Comparison of ENCODE assay signal across 24 cellular contexts in the genomic region with DNA sequence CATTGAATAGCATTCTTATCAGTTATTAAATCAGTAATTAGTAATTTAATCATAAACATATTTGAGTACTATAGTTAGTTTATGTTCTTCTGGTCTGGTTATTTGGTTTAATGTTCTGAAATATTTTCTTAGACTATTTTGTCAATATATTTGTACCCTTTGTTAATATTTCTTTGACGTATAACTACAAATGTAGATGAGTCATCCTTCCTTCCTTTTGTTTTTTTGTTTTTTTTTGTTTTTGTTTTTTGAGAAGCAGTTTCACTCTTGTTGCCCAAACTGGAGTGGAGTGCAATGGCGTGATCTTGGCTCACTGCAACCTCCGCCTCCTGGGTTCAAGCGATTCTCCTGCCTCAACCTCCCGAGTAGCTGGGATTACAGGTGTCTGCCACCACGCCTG. TPM values are rescaled to one million over a fixed set of nuclear protein-coding genes. Genes with fewer than 3 reads are reported as not detected.
A peak's percentile ranks its signal among the peaks of the same experiment; 100 is the strongest.
DNase-seq lines count a peak whose midpoint lies in the region; ATAC-seq, FAIRE-seq and TF ChIP-seq lines count a peak whose summit lies in the region.
"Had no signal": no experiment of that assay in that cellular context is flagged by ENCODE, and none has a peak within 500 bp of the region (broad histone marks: within the 10 kb centered on the region; RNA-seq: fewer than 3 reads in every experiment).

No MANE protein-coding gene starts in this region.

- TF ChIP-seq POLR2A in A549 (IDR thresholded peaks at IDR 0.05; ENCODE audit: low read length) (no peak), ovary (IDR thresholded peaks at IDR 0.05) (no peak)

- POLR2A ChIA-PET in A549 (lab: Yijun Ruan, JAX): no interaction called here
- POLR2A ChIA-PET in CD4-positive, alpha-beta memory T cell (lab: Charles Lee; ENCODE audit: partially characterized antibody): no interaction called here

- CTCF ChIA-PET in A549 (lab: Yijun Ruan, JAX): no interaction called here
- CTCF ChIA-PET in CD4-positive, alpha-beta memory T cell (lab: Charles Lee; ENCODE audit: partially characterized antibody): no interaction called here

- H3K9me3 ChIP-seq in A549 (no peaks in the 10 kb centered on the region), upper lobe of right lung (no peaks in the 10 kb centered on the region), ovary (no peaks in the 10 kb centered on the region)
- no peaks in the 10 kb centered on the region for H3K9me3 ChIP-seq in CD4-positive, alpha-beta memory T cell (ENCODE audit: control insufficient read depth in 1 of 2, low read length in 2 of 2)
- H3K9me3 ChIP-seq: HAP-1, Peyer's patch, SJCRH30 had no signal

- H3K27ac ChIP-seq in A549 (no peak overlapping the region), upper lobe of right lung (no peak overlapping the region), ovary (no peak overlapping the region)
- H3K27ac ChIP-seq in CD4-positive, alpha-beta memory T cell (ENCODE audit: low read depth, low read length): no peak overlapping the region
- H3K27ac ChIP-seq: HL-60, Peyer's patch, SJCRH30 had no signal

- no peaks in the 10 kb centered on the region for H3K9me3 Mint-ChIP-seq in CD4-positive, alpha-beta memory T cell
- H3K9me3 Mint-ChIP-seq in central memory CD8-positive, alpha-beta T cell: no peaks in the 10 kb centered on the region
- H3K9me3 Mint-ChIP-seq: CD8-positive, alpha-beta memory T cell; GM23338 had no signal

- H3K27ac Mint-ChIP-seq in CD4-positive, alpha-beta memory T cell: peak overlapping the region in 5 of 7 donors; percentile 32 to 68 (median 36)
- H3K27ac Mint-ChIP-seq in central memory CD8-positive, alpha-beta T cell (ENCODE audit: low read depth): peak overlapping the region; percentile 32
- H3K27ac Mint-ChIP-seq: GM23338 had no signal

- peaks cover 0 to 5% (median 2%) of the 10 kb centered on the region in 4 donors for H3K4me1 Mint-ChIP-seq in CD4-positive, alpha-beta memory T cell
- no peaks in the 10 kb centered on the region for H3K4me1 Mint-ChIP-seq in central memory CD8-positive, alpha-beta T cell
- H3K4me1 Mint-ChIP-seq: GM23338 had no signal

- no peak overlapping the region for H3K4me3 Mint-ChIP-seq in CD4-positive, alpha-beta memory T cell
- H3K4me3 Mint-ChIP-seq in central memory CD8-positive, alpha-beta T cell: no peak overlapping the region
- H3K4me3 Mint-ChIP-seq: CD8-positive, alpha-beta memory T cell; GM23338 had no signal

- no peak overlapping the region for H3K4me2 ChIP-seq in A549
- H3K4me2 ChIP-seq: GM23338 had no signal

- ATAC-seq in A549 (no peak), upper lobe of right lung (no peak)
- no peak for ATAC-seq in central memory CD8-positive, alpha-beta T cell (replicated peaks; ENCODE audit: extremely low read depth, poor library complexity, severe bottlenecking)
- ATAC-seq: GM23338 had no signal

- no peaks in the 10 kb centered on the region for H3K4me1 ChIP-seq in A549
- H3K4me1 ChIP-seq in CD4-positive, alpha-beta memory T cell (ENCODE audit: insufficient read depth, low read length): no peaks in the 10 kb centered on the region
- no peaks in the 10 kb centered on the region for H3K4me1 ChIP-seq in upper lobe of right lung
- no peaks in the 10 kb centered on the region for H3K4me1 ChIP-seq in ovary (ENCODE audit: insufficient read depth)
- H3K4me1 ChIP-seq: HAP-1, Peyer's patch, SJCRH30 had no signal

- TF ChIP-seq EP300 in A549 (IDR thresholded peaks at IDR 0.05): no peak
- TF ChIP-seq EP300 in ovary (IDR thresholded peaks at IDR 0.05): no peak

- no peak for TF ChIP-seq RAD21 in A549 (conservative IDR thresholded peaks at IDR 0.05 in 1 of 2, IDR thresholded peaks at IDR 0.05 in 1 of 2)

- no peaks in the 10 kb centered on the region for H3K27me3 Mint-ChIP-seq in CD4-positive, alpha-beta memory T cell
- H3K27me3 Mint-ChIP-seq in central memory CD8-positive, alpha-beta T cell: no peaks in the 10 kb centered on the region
- H3K27me3 Mint-ChIP-seq: CD8-positive, alpha-beta memory T cell had no signal

- H3K4me3 ChIP-seq in A549 (no peak overlapping the region), upper lobe of right lung (no peak overlapping the region), ovary (no peak overlapping the region)
- H3K4me3 ChIP-seq in CD4-positive, alpha-beta memory T cell (ENCODE audit: low read length in 2 of 2): no peak overlapping the region
- H3K4me3 ChIP-seq: GM23338, HAP-1, Peyer's patch, SJCRH30 had no signal

- no peak for DNase-seq in A549 (ENCODE audit: low read depth in 1 of 2, low spot score in 1 of 2)
- DNase-seq in CD4-positive, alpha-beta memory T cell: no peak
- no peak for DNase-seq in central memory CD8-positive, alpha-beta T cell (ENCODE audit: low spot score in 2 of 2)
- DNase-seq in KG1 (lab: John Stamatoyannopoulos, UW): no peak
- no peak for DNase-seq in upper lobe of right lung
- no peak for DNase-seq in ovary
- DNase-seq: AML-193; C1 segment of cervical spinal cord; Calu3; CD8-positive, alpha-beta memory T cell; DMS153; MV-4-11; NCI-H1694; NCI-H2081; NCI-H2171; NCI-H345; NCI-H526; Peyer's patch; SJCRH30 had no signal

- FAIRE-seq in A549 (lab: Jason Lieb, UNC) (no peak), islet of Langerhans (lab: Jason Lieb, UNC) (peak; percentile 41)
- FAIRE-seq: GM12892 had no signal

- intact Hi-C loops in CD4-positive, alpha-beta memory T cell (cut with micrococcal nuclease): no loop called here
- intact Hi-C loops in upper lobe of right lung (cut with DNase I) (no loop called here), ovary (cut with DNase I) (no loop called here)

- no peak for TF ChIP-seq CTCF in A549 (IDR thresholded peaks at IDR 0.05)
- TF ChIP-seq CTCF in upper lobe of right lung (IDR thresholded peaks at IDR 0.05): no peak
- no peak for TF ChIP-seq CTCF in ovary (IDR thresholded peaks at IDR 0.05)

- peaks cover 20 to 46% of the 10 kb centered on the region in 2 donors for H3K36me3 Mint-ChIP-seq in CD4-positive, alpha-beta memory T cell
- H3K36me3 Mint-ChIP-seq in central memory CD8-positive, alpha-beta T cell (ENCODE audit: insufficient read depth): peaks cover 37% of the 10 kb centered on the region

- 95% methylated on average over 6 of the region's 6 CpGs for WGBS in A549 (ENCODE audit: missing lambda C conversion rate)
- WGBS in ovary, 3 donors: 90 to 96% (median 93%) methylated on average over 6 of the region's 6 CpGs

- peaks cover 23% of the 10 kb centered on the region for H3K36me3 ChIP-seq in CD4-positive, alpha-beta memory T cell (ENCODE audit: insufficient read depth, low read length)
- H3K36me3 ChIP-seq in upper lobe of right lung (peaks cover 70% of the 10 kb centered on the region), ovary (no peaks in the 10 kb centered on the region)

- no peaks in the 10 kb centered on the region for H3K27me3 ChIP-seq in CD4-positive, alpha-beta memory T cell (ENCODE audit: insufficient read depth, low read length)
- H3K27me3 ChIP-seq in upper lobe of right lung (no peaks in the 10 kb centered on the region), ovary (no peaks in the 10 kb centered on the region)
- H3K27me3 ChIP-seq: Peyer's patch, SJCRH30 had no signal

TF ChIP-seq in A549, 52 proteins besides CTCF, POLR2A, EP300 and RAD21:
- no peak for TF ChIP-seq ZC3H11A (IDR thresholded peaks at IDR 0.05)
- TF ChIP-seq FOXS1 (CRISPR knock-in tag; IDR thresholded peaks at IDR 0.05): no peak
- TF ChIP-seq, protein P1, sequence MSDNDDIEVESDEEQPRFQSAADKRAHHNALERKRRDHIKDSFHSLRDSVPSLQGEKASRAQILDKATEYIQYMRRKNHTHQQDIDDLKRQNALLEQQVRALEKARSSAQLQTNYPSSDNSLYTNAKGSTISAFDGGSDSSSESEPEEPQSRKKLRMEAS (IDR thresholded peaks at IDR 0.05): no peak
- no peak for TF ChIP-seq ZSCAN20 (CRISPR knock-in tag; IDR thresholded peaks at IDR 0.05)
- TF ChIP-seq MAFK (IDR thresholded peaks at IDR 0.05; ENCODE audit: partially characterized antibody): peak; percentile 21

RNA-seq across cellular contexts. Expression of a gene that starts 17.4 kb away (rescaled TPM):
- polyA plus RNA-seq in A549 (2011; rRNA removed): 91.3 and 114 TPM in 2 replicates
- polyA plus RNA-seq in A549 (2012; cell fraction: cytosol; rRNA removed): 32.7 and 33.0 TPM in 2 replicates
- polyA plus RNA-seq in A549 (2012; cell fraction: nucleus; rRNA removed): 8.7 and 11.4 TPM in 2 replicates
- polyA plus RNA-seq in A549 (2017; fragmentation: RNase III; extraction: RNeasy Plus Mini Kit Qiagen cat#74134 plus additional on column Dnase treatment): 88.5 to 107 TPM (median 90.6 TPM) in 3 replicates
- 20.6 and 23.1 TPM in 2 replicates for polyA minus RNA-seq in A549 (2011; rRNA and poly(A)+ RNA removed)
- 10 to 100 TPM; 65.0 to 76.8 TPM for total RNA-seq in CD4-positive, alpha-beta memory T cell
- 10 to 100 TPM; 20.4 to 31.0 TPM for polyA plus RNA-seq in CD4-positive, alpha-beta memory T cell
- 52.9 TPM for total RNA-seq in upper lobe of right lung
- 10 to 100 TPM; 27.6 to 62.6 (median 49.0) TPM for total RNA-seq in ovary
- 10 to 100 TPM; 27.0 to 65.3 TPM for polyA plus RNA-seq in ovary
